ENCODE assay signal across 1 cellular context in genomic region chr4:73069338-73070071, GRCh38.
TF ChIP-seq lines count a peak whose summit lies in the region.

COX18 (minus strand) TSS chr4:73069716; CDS start chr4:73069649, 67 bp downstream.

TF ChIP-seq in HepG2, 621 proteins besides CTCF, POLR2A, EP300 and RAD21 (continued from another document and continues in another):
- peak; percentile 97 for TF ChIP-seq ARID4A (CRISPR knock-in tag; IDR thresholded peaks at IDR 0.05; ENCODE audit: borderline replicate concordance)
- TF ChIP-seq RFXAP (CRISPR knock-in tag; IDR thresholded peaks at IDR 0.05; ENCODE audit: borderline replicate concordance) = peak; percentile 66; the same call in 1 of the 2 replicates
- TF ChIP-seq SRSF1 (optimal IDR thresholded peaks at IDR 0.05; ENCODE audit: low read depth, low read length) = peak; percentile 77
- 0 out of 2 replicates have a peak, but pooled peaks have one; percentile 21 for TF ChIP-seq NFIB (CRISPR knock-in tag; IDR thresholded peaks at IDR 0.05; ENCODE audit: borderline replicate concordance)
- peak; percentile 79; the same call in 1 of the 2 replicates for TF ChIP-seq ZFP90 (CRISPR knock-in tag; IDR thresholded peaks at IDR 0.05; ENCODE audit: borderline replicate concordance)
- TF ChIP-seq SNAPC4 (CRISPR knock-in tag; IDR thresholded peaks at IDR 0.05) = peak; percentile 97
- peak; percentile 60 for TF ChIP-seq ZNF44 (CRISPR knock-in tag; IDR thresholded peaks at IDR 0.05)
- peak; percentile 65; the same call in 1 of the 2 replicates for TF ChIP-seq GABPA (IDR thresholded peaks at IDR 0.05; ENCODE audit: low read depth, low read length)
- TF ChIP-seq GABPA (CRISPR knock-in tag; IDR thresholded peaks at IDR 0.05; ENCODE audit: low read depth) = peak; percentile 90
- no peak; the same call in 1 of the 2 replicates for TF ChIP-seq PAWR (CRISPR knock-in tag; IDR thresholded peaks at IDR 0.05; ENCODE audit: borderline replicate concordance)
- peak; percentile 92; the same call in 1 of the 2 replicates for TF ChIP-seq RELA (CRISPR knock-in tag; IDR thresholded peaks at IDR 0.05)
- peak; percentile 89 for TF ChIP-seq ATF7 (IDR thresholded peaks at IDR 0.05)
- peak; percentile 95; the same call in 1 of the 2 replicates for TF ChIP-seq ATF7 (CRISPR knock-in tag; IDR thresholded peaks at IDR 0.05)
- TF ChIP-seq ZNF350 (CRISPR knock-in tag; IDR thresholded peaks at IDR 0.05; ENCODE audit: borderline replicate concordance, low read depth) = peak; percentile 98
- TF ChIP-seq ZNF234 (CRISPR knock-in tag; conservative IDR thresholded peaks at IDR 0.05) = peak; percentile 29; the same call in 1 of the 2 replicates
- TF ChIP-seq ZBTB49 (CRISPR knock-in tag; IDR thresholded peaks at IDR 0.05; ENCODE audit: borderline replicate concordance) = no peak; the same call in 1 of the 2 replicates
- peak; percentile 41; the same call in 1 of the 2 replicates for TF ChIP-seq ZNF256 (CRISPR knock-in tag; conservative IDR thresholded peaks at IDR 0.05)
- TF ChIP-seq PAF1 (CRISPR knock-in tag; IDR thresholded peaks at IDR 0.05) = peak; percentile 84
- TF ChIP-seq ZNF503 (CRISPR knock-in tag; IDR thresholded peaks at IDR 0.05) = peak; percentile 85; the same call in 1 of the 2 replicates
- peak; percentile 66 for TF ChIP-seq BRCA1 (CRISPR knock-in tag; IDR thresholded peaks at IDR 0.05)
- no peak for TF ChIP-seq ZUFSP (CRISPR knock-in tag; IDR thresholded peaks at IDR 0.05; ENCODE audit: borderline replicate concordance)
- TF ChIP-seq ZSCAN31 (CRISPR knock-in tag; IDR thresholded peaks at IDR 0.05; ENCODE audit: low read depth) = peak; percentile 93
- peak; percentile 98 for TF ChIP-seq RBM22 (optimal IDR thresholded peaks at IDR 0.05; ENCODE audit: low read length)
- no peak; the same call in 1 of the 2 replicates for TF ChIP-seq NFATC3 (CRISPR knock-in tag; IDR thresholded peaks at IDR 0.05)
- peak; percentile 88 for TF ChIP-seq MXD4 (CRISPR knock-in tag; IDR thresholded peaks at IDR 0.05)
- peak; percentile 81; the same call in 1 of the 2 replicates for TF ChIP-seq ZNF710 (CRISPR knock-in tag; IDR thresholded peaks at IDR 0.05; ENCODE audit: borderline replicate concordance)
- TF ChIP-seq MIXL1 (CRISPR knock-in tag; IDR thresholded peaks at IDR 0.05) = peak; percentile 64; the same call in 1 of the 2 replicates
- TF ChIP-seq ZSCAN20 (CRISPR knock-in tag; IDR thresholded peaks at IDR 0.05; ENCODE audit: borderline replicate concordance) = 0 out of 2 replicates have a peak, but pooled peaks have one; percentile 20
- TF ChIP-seq POLR2AphosphoS5 (IDR thresholded peaks at IDR 0.05; ENCODE audit: low read depth, low read length) = peak; percentile 97
- TF ChIP-seq ZNF329 (CRISPR knock-in tag; IDR thresholded peaks at IDR 0.05; ENCODE audit: low read depth) = peak; percentile 83; the same call in 1 of the 2 replicates
- no peak; the same call in 1 of the 2 replicates for TF ChIP-seq HMG20A (CRISPR knock-in tag; IDR thresholded peaks at IDR 0.05; ENCODE audit: borderline replicate concordance)
- TF ChIP-seq ZNF776 (CRISPR knock-in tag; IDR thresholded peaks at IDR 0.05) = peak; percentile 96; the same call in 1 of the 2 replicates
- TF ChIP-seq ARNT2 (CRISPR knock-in tag; IDR thresholded peaks at IDR 0.05; ENCODE audit: low read depth) = peak; percentile 58
- TF ChIP-seq ZNF570 (CRISPR knock-in tag; IDR thresholded peaks at IDR 0.05; ENCODE audit: borderline replicate concordance) = peak; percentile 5; the same call in 1 of the 2 replicates
- TF ChIP-seq BCL3 (CRISPR knock-in tag; IDR thresholded peaks at IDR 0.05) = peak; percentile 89; the same call in 1 of the 2 replicates
- TF ChIP-seq ELK4 (CRISPR knock-in tag; IDR thresholded peaks at IDR 0.05; ENCODE audit: borderline replicate concordance) = no peak
- peak; percentile 95 for TF ChIP-seq MTERF4 (CRISPR knock-in tag; IDR thresholded peaks at IDR 0.05)
